ENCODE assay signal across 10 cellular contexts in genomic region chr12:124694250-124694649, GRCh38.
DNase-seq lines count a peak whose midpoint lies in the region; ATAC-seq and TF ChIP-seq lines count a peak whose summit lies in the region.
"Had no signal": no experiment of that assay in that cellular context is flagged by ENCODE, and none has a peak within 500 bp of the region (broad histone marks: within the 10 kb centered on the region; RNA-seq: fewer than 3 reads in every experiment).

No MANE protein-coding gene starts in this region.

- no peaks in the 10 kb centered on the region for H3K27me3 ChIP-seq in prostate gland (replicated peaks; ENCODE audit: insufficient read depth)
- H3K27me3 ChIP-seq: hepatocyte, vagina had no signal

- no peak overlapping the region for H3K4me3 Mint-ChIP-seq in stimulated activated memory B cell treated with anti-CD40 and anti-IgM and Interleukin-4, amounts not matched to agents 10 μg/mL and 1 μg/mL and 100 μg/mL, for 72 hours

- no peaks in the 10 kb centered on the region for H3K36me3 ChIP-seq in prostate gland
- H3K36me3 ChIP-seq: vagina had no signal

- no peaks in the 10 kb centered on the region for H3K9me3 ChIP-seq in prostate gland
- H3K9me3 ChIP-seq: vagina had no signal

- H3K27ac Mint-ChIP-seq in stimulated activated memory B cell treated with anti-CD40 and anti-IgM and Interleukin-4, amounts not matched to agents 10 μg/mL and 1 μg/mL and 100 μg/mL, for 72 hours = no peak overlapping the region

- no peak for TF ChIP-seq POLR2A in prostate gland (IDR thresholded peaks at IDR 0.05)

- WGBS in prostate gland = 70% methylated on average over 5 of the region's 5 CpGs

- DNase-seq in activated gamma-delta T cell treated with Interleukin-2 at 50 U/mL for 16 hours = peak; percentile 19
- DNase-seq in activated gamma-delta T cell (lab: John Stamatoyannopoulos, UW) = no peak
- DNase-seq in KBM-7 = peak; percentile 62
- DNase-seq in prostate gland (ENCODE audit: low spot score) = no peak
- DNase-seq in SKM-1 (lab: John Stamatoyannopoulos, UW; ENCODE audit: unreplicated experiment) = no peak
- DNase-seq in hippocampal formation (lab: John Stamatoyannopoulos, UW) = no peak

- intact Hi-C loops in prostate gland (cut with DNase I) = no loop called here

- peak; percentile 64 for ATAC-seq in stimulated activated memory B cell treated with anti-CD40 and anti-IgM and Interleukin-4, amounts not matched to agents 10 μg/mL and 1 μg/mL and 100 μg/mL, for 72 hours

- H3K4me1 Mint-ChIP-seq in stimulated activated memory B cell treated with anti-CD40 and anti-IgM and Interleukin-4, amounts not matched to agents 10 μg/mL and 1 μg/mL and 100 μg/mL, for 72 hours = peaks cover 14% of the 10 kb centered on the region

- peaks cover 61% of the 10 kb centered on the region for H3K27me3 Mint-ChIP-seq in stimulated activated memory B cell treated with anti-CD40 and anti-IgM and Interleukin-4, amounts not matched to agents 10 μg/mL and 1 μg/mL and 100 μg/mL, for 72 hours

- in situ Hi-C loops in KBM-7 (cut with MboI; ENCODE audit: low pct_unique_long_range_greater_than_20kb, low sequenced_read_pairs) = no loop called here

- H3K4me3 ChIP-seq in prostate gland = no peak overlapping the region
- H3K4me3 ChIP-seq: hepatocyte, vagina had no signal

- H3K36me3 Mint-ChIP-seq in stimulated activated memory B cell treated with anti-CD40 and anti-IgM and Interleukin-4, amounts not matched to agents 10 μg/mL and 1 μg/mL and 100 μg/mL, for 72 hours = no peaks in the 10 kb centered on the region

- H3K27ac ChIP-seq in VCaP (peak overlapping the region; percentile 81), prostate gland (peak overlapping the region in 1 of 2 donors; percentile 22)
- H3K27ac ChIP-seq: hepatocyte, vagina had no signal

- TF ChIP-seq CTCF in VCaP (conservative IDR thresholded peaks at IDR 0.05) (no peak), prostate gland (IDR thresholded peaks at IDR 0.05) (no peak)

- H3K4me1 ChIP-seq in prostate gland (replicated peaks) = no peaks in the 10 kb centered on the region

- peaks cover 2% of the 10 kb centered on the region for H3K9me3 Mint-ChIP-seq in stimulated activated memory B cell treated with anti-CD40 and anti-IgM and Interleukin-4, amounts not matched to agents 10 μg/mL and 1 μg/mL and 100 μg/mL, for 72 hours

Comparison
In these comparisons a context has a peak if more than half of its experiments do, and no peak if none do; other contexts are left out.
1. DNase-seq: peak in activated gamma-delta T cell treated with Interleukin-2 at 50 U/mL for 16 hours (single experiment) and KBM-7 (single experiment); none in activated gamma-delta T cell (single experiment), prostate gland (single experiment), SKM-1 (single experiment) and hippocampal formation (0 of 2).